ENCODE assay signal across 8 cellular contexts in the genomic region with DNA sequence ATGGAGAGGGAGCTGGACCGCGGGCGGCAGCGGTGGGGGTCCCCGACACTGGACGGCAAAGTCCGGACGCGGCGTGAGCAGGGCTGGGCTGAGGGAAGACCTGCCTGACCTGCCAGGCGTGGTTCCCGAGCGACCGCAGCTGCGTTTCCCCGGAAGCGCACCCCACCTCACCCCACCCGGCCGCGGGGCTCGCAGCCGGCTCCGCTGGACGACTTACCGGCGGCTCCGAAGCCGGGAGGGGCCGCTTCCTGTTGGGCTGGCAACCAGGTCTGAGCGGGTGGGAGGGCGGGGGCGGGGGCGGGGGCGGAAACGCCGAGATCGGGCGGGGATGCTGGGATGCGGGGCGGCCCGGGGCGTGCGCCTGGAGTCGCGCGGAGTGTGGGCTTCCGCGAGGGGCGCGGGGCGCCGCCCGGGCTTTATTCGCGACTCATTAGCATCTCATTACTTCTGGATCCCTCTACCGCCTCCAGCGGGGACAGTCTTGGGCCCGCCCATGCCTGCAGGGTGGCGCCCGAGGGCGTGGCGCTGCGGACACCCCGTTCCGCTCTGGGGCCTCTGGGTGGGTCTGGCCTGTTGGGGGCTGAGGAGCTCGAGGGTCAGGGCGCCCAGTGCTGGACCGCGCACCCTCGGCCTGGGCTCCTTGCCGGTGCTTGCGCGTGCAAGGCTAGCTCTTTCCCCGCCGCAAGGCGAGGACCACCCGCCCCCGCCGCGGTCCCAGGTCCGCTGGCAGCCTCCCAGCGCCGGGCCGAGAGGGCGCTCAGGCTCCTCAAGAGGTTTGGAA.
DNase-seq lines count a peak whose midpoint lies in the region; ATAC-seq and TF ChIP-seq lines count a peak whose summit lies in the region.

A gene with protein sequence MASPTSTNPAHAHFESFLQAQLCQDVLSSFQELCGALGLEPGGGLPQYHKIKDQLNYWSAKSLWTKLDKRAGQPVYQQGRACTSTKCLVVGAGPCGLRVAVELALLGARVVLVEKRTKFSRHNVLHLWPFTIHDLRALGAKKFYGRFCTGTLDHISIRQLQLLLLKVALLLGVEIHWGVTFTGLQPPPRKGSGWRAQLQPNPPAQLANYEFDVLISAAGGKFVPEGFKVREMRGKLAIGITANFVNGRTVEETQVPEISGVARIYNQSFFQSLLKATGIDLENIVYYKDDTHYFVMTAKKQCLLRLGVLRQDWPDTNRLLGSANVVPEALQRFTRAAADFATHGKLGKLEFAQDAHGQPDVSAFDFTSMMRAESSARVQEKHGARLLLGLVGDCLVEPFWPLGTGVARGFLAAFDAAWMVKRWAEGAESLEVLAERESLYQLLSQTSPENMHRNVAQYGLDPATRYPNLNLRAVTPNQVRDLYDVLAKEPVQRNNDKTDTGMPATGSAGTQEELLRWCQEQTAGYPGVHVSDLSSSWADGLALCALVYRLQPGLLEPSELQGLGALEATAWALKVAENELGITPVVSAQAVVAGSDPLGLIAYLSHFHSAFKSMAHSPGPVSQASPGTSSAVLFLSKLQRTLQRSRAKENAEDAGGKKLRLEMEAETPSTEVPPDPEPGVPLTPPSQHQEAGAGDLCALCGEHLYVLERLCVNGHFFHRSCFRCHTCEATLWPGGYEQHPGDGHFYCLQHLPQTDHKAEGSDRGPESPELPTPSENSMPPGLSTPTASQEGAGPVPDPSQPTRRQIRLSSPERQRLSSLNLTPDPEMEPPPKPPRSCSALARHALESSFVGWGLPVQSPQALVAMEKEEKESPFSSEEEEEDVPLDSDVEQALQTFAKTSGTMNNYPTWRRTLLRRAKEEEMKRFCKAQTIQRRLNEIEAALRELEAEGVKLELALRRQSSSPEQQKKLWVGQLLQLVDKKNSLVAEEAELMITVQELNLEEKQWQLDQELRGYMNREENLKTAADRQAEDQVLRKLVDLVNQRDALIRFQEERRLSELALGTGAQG (minus strand): TSS at position 271 of the 781 bp plus-strand sequence. CDS start 1,576 bp downstream, outside the sequence.

- H3K27me3 ChIP-seq in BLaER1: no peaks in the 10 kb centered on the region
- no peaks in the 10 kb centered on the region for H3K27me3 ChIP-seq in mucosa of rectum (ENCODE audit: control insufficient read depth in 2 of 2, insufficient read depth in 2 of 2, low read length in 2 of 2)

- H3K4me3 Mint-ChIP-seq in stimulated activated effector memory CD8-positive, alpha-beta T cell treated with anti-CD3 and anti-CD28 coated beads, Interleukin-12 subunit alpha, Interleukin-12 subunit beta, amount 100 ng/mL, for 72 hours: peak within 1 kb of the TSS; percentile 98

- H3K27ac ChIP-seq in BLaER1: peak within 1 kb of the TSS; percentile 100
- peak within 1 kb of the TSS; percentile 92 to 95 for H3K27ac ChIP-seq in mucosa of rectum (ENCODE audit: low read depth in 2 of 2, low read length in 2 of 2)

- peak within 1 kb of the TSS; percentile 96 for H3K4me2 ChIP-seq in BLaER1

- peak within 1 kb of the TSS; percentile 90 for H3K9ac ChIP-seq in BLaER1
- H3K9ac ChIP-seq in mucosa of rectum (ENCODE audit: low read depth in 1 of 2, low read length in 2 of 2): peak within 1 kb of the TSS; percentile 84 to 87

- H3K36me3 ChIP-seq in BLaER1 (peaks cover 25% of the 10 kb centered on the region), mucosa of rectum (ENCODE audit: control insufficient read depth in 2 of 2, insufficient read depth in 2 of 2, low read length in 2 of 2) (peaks cover 7 to 13% of the 10 kb centered on the region in 2 donors)

- peaks cover 58% of the 10 kb centered on the region for H3K4me1 Mint-ChIP-seq in stimulated activated effector memory CD8-positive, alpha-beta T cell treated with anti-CD3 and anti-CD28 coated beads, Interleukin-12 subunit alpha, Interleukin-12 subunit beta, amount 100 ng/mL, for 72 hours

- peaks cover 74% of the 10 kb centered on the region for H3K4me1 ChIP-seq in BLaER1
- peaks cover 33 to 36% of the 10 kb centered on the region in 2 donors for H3K4me1 ChIP-seq in mucosa of rectum (ENCODE audit: control insufficient read depth in 2 of 2, insufficient read depth in 2 of 2, low read length in 2 of 2)

- H4K20me1 ChIP-seq in BLaER1: peaks cover 23% of the 10 kb centered on the region; the same call in 1 of the 2 replicates

- no peak for TF ChIP-seq CTCF in epithelial cell of esophagus (IDR thresholded peaks at IDR 0.05; ENCODE audit: insufficient read depth, low read depth, low read length, missing control alignments)

- DNase-seq in NOMO-1 treated with DMSO at 0.1 percent for 48 hours (lab: John Stamatoyannopoulos, UW; ENCODE audit: unreplicated experiment) (peak; percentile 75), epithelial cell of esophagus (ENCODE audit: low read depth) (peak; percentile 56)
- peak; percentile 65 for DNase-seq in activated CD8-positive, alpha-beta memory T cell treated with anti-CD3 and anti-CD28 coated beads, Interleukin-2, amount 50 U/mL, for 4 hours
- peak in 1 of 2 donors; percentile 55 for DNase-seq in stimulated activated effector memory CD8-positive, alpha-beta T cell treated with anti-CD3 and anti-CD28 coated beads, Interleukin-12 subunit alpha, Interleukin-12 subunit beta, amount 100 ng/mL, for 72 hours (ENCODE audit: low spot score in 2 of 2)

- peak; percentile 60 for ATAC-seq in GM19035 (IDR thresholded peaks at IDR 0.05; ENCODE audit: unreplicated experiment)
- peak; percentile 47 for ATAC-seq in HG03196 (IDR thresholded peaks at IDR 0.05; ENCODE audit: unreplicated experiment)
- peak; percentile 74 for ATAC-seq in stimulated activated effector memory CD8-positive, alpha-beta T cell treated with anti-CD3 and anti-CD28 coated beads, Interleukin-12 subunit alpha, Interleukin-12 subunit beta, amount 100 ng/mL, for 72 hours

- H3K9me3 ChIP-seq in BLaER1: no peaks in the 10 kb centered on the region
- no peaks in the 10 kb centered on the region for H3K9me3 ChIP-seq in mucosa of rectum (ENCODE audit: control insufficient read depth in 2 of 2, low read length in 2 of 2)

- peak within 1 kb of the TSS; percentile 85 for H3K4me3 ChIP-seq in BLaER1
- peak within 1 kb of the TSS; percentile 64 for H3K4me3 ChIP-seq in epithelial cell of esophagus (ENCODE audit: low read length)
- peak within 1 kb of the TSS; percentile 87 to 91 for H3K4me3 ChIP-seq in mucosa of rectum (ENCODE audit: low read length in 2 of 2)

- H3K36me3 Mint-ChIP-seq in stimulated activated effector memory CD8-positive, alpha-beta T cell treated with anti-CD3 and anti-CD28 coated beads, Interleukin-12 subunit alpha, Interleukin-12 subunit beta, amount 100 ng/mL, for 72 hours: peaks cover 49% of the 10 kb centered on the region

- peak within 1 kb of the TSS; percentile 97 for H3K27ac Mint-ChIP-seq in stimulated activated effector memory CD8-positive, alpha-beta T cell treated with anti-CD3 and anti-CD28 coated beads, Interleukin-12 subunit alpha, Interleukin-12 subunit beta, amount 100 ng/mL, for 72 hours

- H3K9me3 Mint-ChIP-seq in stimulated activated effector memory CD8-positive, alpha-beta T cell treated with anti-CD3 and anti-CD28 coated beads, Interleukin-12 subunit alpha, Interleukin-12 subunit beta, amount 100 ng/mL, for 72 hours: no peaks in the 10 kb centered on the region
